30 cellular contexts compared by ENCODE assay signal in the genomic region with DNA sequence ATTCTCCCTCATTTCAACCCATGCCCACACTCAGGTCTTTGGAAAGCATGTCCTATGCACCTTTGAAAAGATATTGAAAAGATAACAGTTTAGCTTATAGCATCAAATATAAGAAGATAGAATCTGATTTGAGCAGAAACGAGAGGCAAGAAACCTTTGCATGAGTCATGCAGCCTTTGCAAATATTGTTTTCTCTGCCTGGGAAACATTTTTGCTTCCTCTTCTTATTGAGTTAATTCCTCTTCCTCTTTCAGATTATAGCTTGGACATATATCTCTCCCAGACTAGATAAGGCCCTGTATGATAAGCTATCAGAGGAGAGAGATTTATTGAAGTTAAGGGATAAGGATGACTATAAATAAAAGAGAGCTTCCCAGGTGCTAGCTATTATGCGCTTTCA. TPM values are rescaled to one million over a fixed set of nuclear protein-coding genes. Genes with fewer than 3 reads are reported as not detected.
DNase-seq lines count a peak whose midpoint lies in the region; ATAC-seq, FAIRE-seq and TF ChIP-seq lines count a peak whose summit lies in the region.
"Had no signal": no experiment of that assay in that cellular context is flagged by ENCODE, and none has a peak within 500 bp of the region (broad histone marks: within the 10 kb centered on the region; RNA-seq: fewer than 3 reads in every experiment).

No MANE protein-coding gene starts in this region.

- no peak for FAIRE-seq in endothelial cell of umbilical vein (lab: Jason Lieb, UNC)

- in situ Hi-C loops in IMR-90 (cut with MboI; ENCODE audit: low sequenced_read_pairs): no loop called here

- dilution Hi-C loops in IMR-90 (cut with HindIII; ENCODE audit: low sequenced_read_pairs, unreplicated experiment) (no loop called here), endothelial cell of umbilical vein (cut with MboI; ENCODE audit: extremely low pct_ligation_motif_present, low sequenced_read_pairs) (no loop called here)

- BruUV-seq in IMR-90 (replicated peaks; lab: Mats Ljungman, UMichigan) (no TSS peak), endothelial cell of umbilical vein (replicated peaks; lab: Mats Ljungman, UMichigan) (no TSS peak), Calu3 (replicated peaks; lab: Mats Ljungman, UMichigan) (no TSS peak)

- H2AFZ ChIP-seq in IMR-90 (replicated peaks; ENCODE audit: low read length, poor library complexity) (no peak overlapping the region), OCI-LY1 (ENCODE audit: low read length) (no peak overlapping the region), endothelial cell of umbilical vein (ENCODE audit: low read depth, low read length) (no peak overlapping the region)

- H3K18ac ChIP-seq in IMR-90 (ENCODE audit: low read depth, low read length): no peak overlapping the region

- WGBS in IMR-90 (ENCODE audit: extremely low coverage in 2 of 2, insufficient read length in 1 of 2), 2 experiments: no CpG with 5 or more reads among the region's 2 CpGs

- H3K27ac Mint-ChIP-seq in stimulated activated naive B cell treated with anti-CD40 and anti-IgM and Interleukin-4, amounts not matched to agents 10 μg/mL and 1 μg/mL and 100 μg/mL, for 72 hours: peak overlapping the region; percentile 48
- no peak overlapping the region for H3K27ac Mint-ChIP-seq in Calu3 (ENCODE audit: unreplicated experiment)
- H3K27ac Mint-ChIP-seq: activated naive CD4-positive, alpha-beta T cell treated with anti-CD3 and anti-CD28 coated beads, Interleukin-2, amount 10 ng/mL, durations not matched to agents 7 days and 5 days; activated T-helper 1 cell treated with anti-CD3 and anti-CD28 coated beads, Interleukin-12 subunit alpha, Interleukin-12 subunit beta, Interleukin-2, Interleukin-4 antibody, amounts not matched to agents 30 ng/mL and 10 ng/mL and 1 ng/mL, durations not matched to agents 14 hours and 24 hours and 36 hours; CD8-positive, alpha-beta memory T cell; endodermal cell had no signal

- H2AK5ac ChIP-seq in IMR-90 (ENCODE audit: low read depth, low read length): no peak overlapping the region

- H3K9me2 ChIP-seq in OCI-LY1 (ENCODE audit: low read depth, low read length): no peaks in the 10 kb centered on the region

- no peak overlapping the region for H2BK20ac ChIP-seq in IMR-90 (ENCODE audit: low read depth, low read length)

- peaks cover 2 to 3% of the 10 kb centered on the region in 2 donors for H3K9me3 Mint-ChIP-seq in stimulated activated naive B cell treated with anti-CD40 and anti-IgM and Interleukin-4, amounts not matched to agents 10 μg/mL and 1 μg/mL and 100 μg/mL, for 72 hours
- H3K9me3 Mint-ChIP-seq in Calu3 (ENCODE audit: low read depth, unreplicated experiment): peaks cover 15% of the 10 kb centered on the region
- H3K9me3 Mint-ChIP-seq: activated naive CD4-positive, alpha-beta T cell treated with anti-CD3 and anti-CD28 coated beads, Interleukin-2, amount 10 ng/mL, durations not matched to agents 7 days and 5 days; activated T-helper 1 cell treated with anti-CD3 and anti-CD28 coated beads, Interleukin-12 subunit alpha, Interleukin-12 subunit beta, Interleukin-2, Interleukin-4 antibody, amounts not matched to agents 30 ng/mL and 10 ng/mL and 1 ng/mL, durations not matched to agents 14 hours and 24 hours and 36 hours had no signal

- H3K79me2 ChIP-seq in OCI-LY1 (ENCODE audit: insufficient read depth, low read length) (no peaks in the 10 kb centered on the region), endothelial cell of umbilical vein (ENCODE audit: control insufficient read depth, insufficient read depth, low read length) (no peaks in the 10 kb centered on the region)

- TF ChIP-seq POLR2A in IMR-90 (IDR thresholded peaks at IDR 0.05; ENCODE audit: low read depth, low read length) (no peak), endothelial cell of umbilical vein (IDR thresholded peaks at IDR 0.05; ENCODE audit: low read depth, low read length) (no peak)

- no peak for ATAC-seq in IMR-90 (ENCODE audit: low read depth)
- no peak for ATAC-seq in stimulated activated naive B cell treated with anti-CD40 and anti-IgM and Interleukin-4, amounts not matched to agents 10 μg/mL and 1 μg/mL and 100 μg/mL, for 72 hours (replicated peaks)
- ATAC-seq in GM21786 (IDR thresholded peaks at IDR 0.05; ENCODE audit: unreplicated experiment): no peak

- H4K8ac ChIP-seq in IMR-90 (ENCODE audit: low read depth in 2 of 2, low read length in 2 of 2): no peak overlapping the region

- H2BK120ac ChIP-seq in IMR-90 (ENCODE audit: low read depth, low read length): no peak overlapping the region

- no peaks in the 10 kb centered on the region for H4K20me1 ChIP-seq in IMR-90 (ENCODE audit: insufficient read depth, low read length)
- no peaks in the 10 kb centered on the region for H4K20me1 ChIP-seq in OCI-LY1 (ENCODE audit: insufficient read depth, low read length)
- no peaks in the 10 kb centered on the region for H4K20me1 ChIP-seq in endothelial cell of umbilical vein (replicated peaks; ENCODE audit: control insufficient read depth, extremely low read depth, insufficient read depth, low read length)

- TF ChIP-seq CTCF in IMR-90 (conservative IDR thresholded peaks at IDR 0.05; ENCODE audit: low read depth, low read length) (no peak), OCI-LY1 (IDR thresholded peaks at IDR 0.05; ENCODE audit: low read length) (no peak), endothelial cell of umbilical vein (IDR thresholded peaks at IDR 0.05; ENCODE audit: extremely low read depth in 1 of 2, insufficient read depth in 1 of 2, low read depth in 1 of 2, low read length in 2 of 2) (no peak), Calu3 (IDR thresholded peaks at IDR 0.05; ENCODE audit: unreplicated experiment) (no peak)

- H4K91ac ChIP-seq in IMR-90 (ENCODE audit: insufficient read depth, low read depth, low read length): no peak overlapping the region

- no peaks in the 10 kb centered on the region for H3F3A ChIP-seq in OCI-LY1 (ENCODE audit: insufficient read depth, low read length)

- H2AK9ac ChIP-seq in IMR-90 (replicated peaks; ENCODE audit: low read depth, low read length, poor library complexity): no peak overlapping the region

- no peak overlapping the region for H3K14ac ChIP-seq in IMR-90 (replicated peaks; ENCODE audit: low read depth, low read length)

- H3K27ac ChIP-seq in IMR-90 (ENCODE audit: insufficient read depth, low read length): no peak overlapping the region
- peak overlapping the region; percentile 4 for H3K27ac ChIP-seq in OCI-LY1 (ENCODE audit: low read depth, low read length, poor library complexity, severe bottlenecking)
- H3K27ac ChIP-seq in endothelial cell of umbilical vein (ENCODE audit: insufficient read depth, low read depth, low read length): no peak overlapping the region
- H3K27ac ChIP-seq: cardiac muscle cell, Peyer's patch, prostate gland, SJSA1, stomach, tibial artery had no signal

- H3K9me1 ChIP-seq in IMR-90 (ENCODE audit: insufficient read depth, low read length): no peaks in the 10 kb centered on the region
- no peaks in the 10 kb centered on the region for H3K9me1 ChIP-seq in endothelial cell of umbilical vein (replicated peaks; ENCODE audit: control insufficient read depth, extremely low read depth, insufficient read depth, low read length)

- H3K27me3 ChIP-seq in IMR-90 (ENCODE audit: control insufficient read depth, insufficient read depth, low read length) (no peaks in the 10 kb centered on the region), OCI-LY1 (ENCODE audit: insufficient read depth, low read length) (no peaks in the 10 kb centered on the region), endothelial cell of umbilical vein (ENCODE audit: control insufficient read depth in 2 of 2, insufficient read depth in 2 of 2, low read length in 2 of 2) (no peaks in the 10 kb centered on the region)
- H3K27me3 ChIP-seq: cardiac muscle cell, Peyer's patch, SJSA1, stomach, tibial artery had no signal

- H3K9ac ChIP-seq in IMR-90 (ENCODE audit: low read depth, low read length) (no peak overlapping the region), OCI-LY1 (ENCODE audit: low read length) (no peak overlapping the region), endothelial cell of umbilical vein (replicated peaks; ENCODE audit: extremely low read depth, insufficient read depth, low read length) (no peak overlapping the region)

- H3K4me3 Mint-ChIP-seq in stimulated activated naive B cell treated with anti-CD40 and anti-IgM and Interleukin-4, amounts not matched to agents 10 μg/mL and 1 μg/mL and 100 μg/mL, for 72 hours: no peak overlapping the region
- no peak overlapping the region for H3K4me3 Mint-ChIP-seq in Calu3 (ENCODE audit: low read depth, unreplicated experiment)
- H3K4me3 Mint-ChIP-seq: activated naive CD4-positive, alpha-beta T cell treated with anti-CD3 and anti-CD28 coated beads, Interleukin-2, amount 10 ng/mL, durations not matched to agents 7 days and 5 days; activated T-helper 1 cell treated with anti-CD3 and anti-CD28 coated beads, Interleukin-12 subunit alpha, Interleukin-12 subunit beta, Interleukin-2, Interleukin-4 antibody, amounts not matched to agents 30 ng/mL and 10 ng/mL and 1 ng/mL, durations not matched to agents 14 hours and 24 hours and 36 hours; CD8-positive, alpha-beta memory T cell; endodermal cell had no signal

- no peak overlapping the region for H2BK15ac ChIP-seq in IMR-90 (ENCODE audit: low read depth, low read length)

- H3K23ac ChIP-seq in IMR-90 (ENCODE audit: low read depth, low read length): no peak overlapping the region

- H3K4me3 ChIP-seq in IMR-90 (ENCODE audit: insufficient read depth, low read depth, low read length): no peak overlapping the region
- no peak overlapping the region for H3K4me3 ChIP-seq in OCI-LY1 (ENCODE audit: low read depth, low read length, poor library complexity, severe bottlenecking)
- no peak overlapping the region for H3K4me3 ChIP-seq in endothelial cell of umbilical vein (replicated peaks in 1 of 3; ENCODE audit: insufficient read depth in 1 of 3, low read depth in 1 of 3, low read length in 3 of 3)
- H3K4me3 ChIP-seq: cardiac muscle cell, Peyer's patch, prostate gland, SJSA1, stomach, tibial artery had no signal

- TF ChIP-seq RAD21 in IMR-90 (IDR thresholded peaks at IDR 0.05; ENCODE audit: low read length): no peak

- CTCF ChIA-PET in IMR-90 (lab: Yijun Ruan, JAX) (interaction anchor here (0.6 kb wide), 1 partner anchor 13 kb away, joined by 6 read pairs; no protein-coding TSS in a partner anchor), endothelial cell of umbilical vein (lab: Charles Lee) (interaction anchor here (0.6 to 3.0 kb wide), 7 partner anchors 8 to 516 kb away, joined by 3 to 14 read pairs (median 5); no protein-coding TSS in a partner anchor), Calu3 (lab: Charles Lee) (no interaction called here)

- no peak overlapping the region for H3K4ac ChIP-seq in IMR-90 (ENCODE audit: low read depth, low read length)

- H3K56ac ChIP-seq in IMR-90 (ENCODE audit: extremely low read depth, insufficient read depth, low read length): no peak overlapping the region

- H2BK5ac ChIP-seq in IMR-90 (ENCODE audit: low read depth, low read length, poor library complexity, severe bottlenecking): no peak overlapping the region

- POLR2A ChIA-PET in IMR-90 (lab: Charles Lee; ENCODE audit: unreplicated experiment) (no interaction called here), endothelial cell of umbilical vein (lab: Charles Lee) (interaction anchor here (1.6 kb wide), 1 partner anchor 13 kb away, joined by 4 read pairs; no protein-coding TSS in a partner anchor)

- DNase-seq in IMR-90 (peak; percentile 6), endothelial cell of umbilical vein (ENCODE audit: low read depth, low spot score) (peak; percentile 56), NCI-H82 (lab: John Stamatoyannopoulos, UW) (no peak), Calu3 (no peak), posterior vena cava (ENCODE audit: low spot score) (no peak)
- DNase-seq in stimulated activated naive B cell treated with anti-CD40 and anti-IgM and Interleukin-4, amounts not matched to agents 10 μg/mL and 1 μg/mL and 100 μg/mL, for 72 hours: no peak
- DNase-seq: activated CD4-positive, alpha-beta T cell treated with anti-CD3 and anti-CD28 coated beads, Interleukin-2, amount 50 U/mL, for 1 hour; activated naive CD4-positive, alpha-beta T cell treated with anti-CD3 and anti-CD28 coated beads, Interleukin-2, amount 10 ng/mL, durations not matched to agents 7 days and 5 days; anterior cingulate cortex; CD8-positive, alpha-beta memory T cell; cortex of kidney; DMS79 treated with DMSO at 0.1 percent for 48 hours; endodermal cell; H7; islet precursor cell; NCI-H1105; NCI-H1930; NCI-H226; NCI-H748 treated with DMSO at 0.1 percent for 48 hours; Peyer's patch; stomach; tibial artery had no signal

- intact Hi-C loops in IMR-90 (cut with micrococcal nuclease) (no loop called here), endothelial cell of umbilical vein (cut with micrococcal nuclease) (no loop called here), Calu3 (cut with micrococcal nuclease; ENCODE audit: unreplicated experiment) (no loop called here), posterior vena cava (cut with DNase I) (no loop called here)

- H4K5ac ChIP-seq in IMR-90 (ENCODE audit: low read depth, low read length): no peak overlapping the region

- no peaks in the 10 kb centered on the region for H3K9me3 ChIP-seq in IMR-90 (ENCODE audit: control insufficient read depth, insufficient read depth, low read length)
- no peaks in the 10 kb centered on the region for H3K9me3 ChIP-seq in OCI-LY1 (ENCODE audit: low read length)
- H3K9me3 ChIP-seq in endothelial cell of umbilical vein (replicated peaks; ENCODE audit: control insufficient read depth, insufficient read depth, low read length): no peaks in the 10 kb centered on the region
- H3K9me3 ChIP-seq: Peyer's patch, prostate gland, SJSA1 had no signal

- H3K4me1 Mint-ChIP-seq in stimulated activated naive B cell treated with anti-CD40 and anti-IgM and Interleukin-4, amounts not matched to agents 10 μg/mL and 1 μg/mL and 100 μg/mL, for 72 hours: peaks cover 6 to 37% of the 10 kb centered on the region in 2 donors
- H3K4me1 Mint-ChIP-seq in Calu3 (ENCODE audit: low read depth, unreplicated experiment): no peaks in the 10 kb centered on the region
- H3K4me1 Mint-ChIP-seq: activated naive CD4-positive, alpha-beta T cell treated with anti-CD3 and anti-CD28 coated beads, Interleukin-2, amount 10 ng/mL, durations not matched to agents 7 days and 5 days; CD8-positive, alpha-beta memory T cell had no signal

- no peaks in the 10 kb centered on the region for H3K36me3 Mint-ChIP-seq in stimulated activated naive B cell treated with anti-CD40 and anti-IgM and Interleukin-4, amounts not matched to agents 10 μg/mL and 1 μg/mL and 100 μg/mL, for 72 hours
- no peaks in the 10 kb centered on the region for H3K36me3 Mint-ChIP-seq in Calu3 (ENCODE audit: insufficient read depth, unreplicated experiment)
- H3K36me3 Mint-ChIP-seq: activated naive CD4-positive, alpha-beta T cell treated with anti-CD3 and anti-CD28 coated beads, Interleukin-2, amount 10 ng/mL, durations not matched to agents 7 days and 5 days; CD8-positive, alpha-beta memory T cell had no signal

- no peaks in the 10 kb centered on the region for H3K79me1 ChIP-seq in IMR-90 (ENCODE audit: low read depth in 1 of 2, low read length in 2 of 2)

- H3K27me3 Mint-ChIP-seq in stimulated activated naive B cell treated with anti-CD40 and anti-IgM and Interleukin-4, amounts not matched to agents 10 μg/mL and 1 μg/mL and 100 μg/mL, for 72 hours: no peaks in the 10 kb centered on the region
- H3K27me3 Mint-ChIP-seq in Calu3 (ENCODE audit: unreplicated experiment): no peaks in the 10 kb centered on the region

- H3K4me1 ChIP-seq in IMR-90 (ENCODE audit: control insufficient read depth, insufficient read depth, low read length) (no peaks in the 10 kb centered on the region), OCI-LY1 (ENCODE audit: insufficient read depth, low read length, severe bottlenecking) (peaks cover 59% of the 10 kb centered on the region), endothelial cell of umbilical vein (ENCODE audit: control insufficient read depth, extremely low read depth, insufficient read depth, low read length) (peaks cover 36% of the 10 kb centered on the region)
- H3K4me1 ChIP-seq: prostate gland, tibial artery had no signal

- H3K36me3 ChIP-seq in IMR-90 (ENCODE audit: control insufficient read depth, insufficient read depth, low read length) (no peaks in the 10 kb centered on the region), OCI-LY1 (ENCODE audit: insufficient read depth, low read length) (peaks cover 11% of the 10 kb centered on the region; the same call in 1 of the 2 replicates), endothelial cell of umbilical vein (ENCODE audit: control insufficient read depth in 2 of 2, extremely low read depth in 1 of 2, insufficient read depth in 2 of 2, low read length in 2 of 2) (no peaks in the 10 kb centered on the region)
- H3K36me3 ChIP-seq: cardiac muscle cell, Peyer's patch, prostate gland, SJSA1, stomach, tibial artery had no signal

- H3K4me2 ChIP-seq in IMR-90 (ENCODE audit: low read depth, low read length) (no peak overlapping the region), OCI-LY1 (ENCODE audit: low read length) (no peak overlapping the region; the same call in 1 of the 2 replicates), endothelial cell of umbilical vein (ENCODE audit: insufficient read depth, low read length) (no peak overlapping the region)

RNA-seq across cellular contexts. Expression of a gene that starts 46.1 kb away (rescaled TPM):
- total RNA-seq in IMR-90 (2012; rRNA removed) (5.8 and 8.6 TPM in 2 replicates), endothelial cell of umbilical vein (11.5 and 15.5 TPM in 2 replicates), Calu3 (2022) (not detected in 2 replicates), posterior vena cava (1 to 10 TPM; 3.1 to 3.2 TPM)
- polyA plus RNA-seq in IMR-90 (2012; rRNA removed) (0.33 and 0.55 TPM in 2 replicates), endothelial cell of umbilical vein (3.7 and 8.3 TPM in 2 replicates)
- 0.37 and 0.51 TPM in 2 replicates for polyA plus RNA-seq in IMR-90 (2012; cell fraction: cytosol; rRNA removed)
- 0.21 and 1.1 TPM in 2 replicates for polyA plus RNA-seq in IMR-90 (2012; cell fraction: nucleus; rRNA removed; ENCODE audit: low replicate concordance)
- 6.7 and 7.0 TPM in 2 replicates for polyA plus RNA-seq in endothelial cell of umbilical vein (2011; cell fraction: cytosol; rRNA removed)
- 18.4 and 24.3 TPM in 2 replicates for polyA plus RNA-seq in endothelial cell of umbilical vein (2011; cell fraction: nucleus; rRNA removed)
- polyA plus RNA-seq in endothelial cell of umbilical vein (2012): 16.3 and 19.9 TPM in 2 replicates
- 55.7 and 80.0 TPM in 2 replicates for polyA minus RNA-seq in endothelial cell of umbilical vein
- 0.31 TPM for polyA minus RNA-seq in endothelial cell of umbilical vein (2011; cell fraction: cytosol; rRNA and poly(A)+ RNA removed)
- 34.9 and 53.2 TPM in 2 replicates for polyA minus RNA-seq in endothelial cell of umbilical vein (2011; cell fraction: nucleus; rRNA and poly(A)+ RNA removed)
- total RNA-seq: activated T-helper 1 cell treated with anti-CD3 and anti-CD28 coated beads, Interleukin-12 subunit alpha, Interleukin-12 subunit beta, Interleukin-2, Interleukin-4 antibody, amounts not matched to agents 30 ng/mL and 10 ng/mL and 1 ng/mL, durations not matched to agents 14 hours and 24 hours and 36 hours; CD8-positive, alpha-beta memory T cell had no signal
- polyA plus RNA-seq: cardiac muscle cell; CD8-positive, alpha-beta memory T cell had no signal

RNA-seq across cellular contexts. Expression of a gene that starts 48.2 kb away (rescaled TPM):
- not detected in 2 replicates for total RNA-seq in IMR-90 (2012; rRNA removed)
- not detected in 2 replicates for polyA plus RNA-seq in IMR-90 (2012; rRNA removed)
- not detected in 2 replicates for polyA plus RNA-seq in IMR-90 (2012; cell fraction: cytosol; rRNA removed)
- polyA plus RNA-seq in IMR-90 (2012; cell fraction: nucleus; rRNA removed; ENCODE audit: low replicate concordance): 0.01 TPM in 1 of 2 replicates, not detected in the other
- not detected in 2 replicates for total RNA-seq in endothelial cell of umbilical vein
- 0.07 and 0.08 TPM in 2 replicates for polyA plus RNA-seq in endothelial cell of umbilical vein
- polyA plus RNA-seq in endothelial cell of umbilical vein (2011; cell fraction: cytosol; rRNA removed): 0.01 and 0.06 TPM in 2 replicates
- 0.10 and 0.20 TPM in 2 replicates for polyA plus RNA-seq in endothelial cell of umbilical vein (2011; cell fraction: nucleus; rRNA removed)
- 0.05 and 0.14 TPM in 2 replicates for polyA plus RNA-seq in endothelial cell of umbilical vein (2012)
- not detected in 2 replicates for polyA minus RNA-seq in endothelial cell of umbilical vein
- polyA minus RNA-seq in endothelial cell of umbilical vein (2011; cell fraction: cytosol; rRNA and poly(A)+ RNA removed): not detected
- 0.34 TPM in 1 of 2 replicates, not detected in the other for polyA minus RNA-seq in endothelial cell of umbilical vein (2011; cell fraction: nucleus; rRNA and poly(A)+ RNA removed)
- total RNA-seq in Calu3 (2022): not detected in 2 replicates
- total RNA-seq in posterior vena cava: under 1 TPM; 0.19 to 0.38 TPM
- total RNA-seq: activated T-helper 1 cell treated with anti-CD3 and anti-CD28 coated beads, Interleukin-12 subunit alpha, Interleukin-12 subunit beta, Interleukin-2, Interleukin-4 antibody, amounts not matched to agents 30 ng/mL and 10 ng/mL and 1 ng/mL, durations not matched to agents 14 hours and 24 hours and 36 hours; cardiac muscle cell; CD8-positive, alpha-beta memory T cell; LHCN-M2; SJSA1; T-helper 2 cell treated with Interferon-gamma antibody and Interleukin-4, amounts not matched to agents 100 ng/mL and 5 ng/mL, for 36 hours had no signal
- polyA plus RNA-seq: cardiac muscle cell; CD8-positive, alpha-beta memory T cell had no signal

Comparison
In these comparisons a context has a peak if more than half of its experiments do, and no peak if none do; other contexts are left out.
1. DNase-seq: peak in IMR-90 (single experiment) and endothelial cell of umbilical vein (single experiment); none in stimulated activated naive B cell treated with anti-CD40 and anti-IgM and Interleukin-4, amounts not matched to agents 10 μg/mL and 1 μg/mL and 100 μg/mL, for 72 hours (single experiment), NCI-H82 (single experiment), Calu3 (single experiment) and posterior vena cava (single experiment).